10 cellular contexts compared by ENCODE assay signal in the genomic region with DNA sequence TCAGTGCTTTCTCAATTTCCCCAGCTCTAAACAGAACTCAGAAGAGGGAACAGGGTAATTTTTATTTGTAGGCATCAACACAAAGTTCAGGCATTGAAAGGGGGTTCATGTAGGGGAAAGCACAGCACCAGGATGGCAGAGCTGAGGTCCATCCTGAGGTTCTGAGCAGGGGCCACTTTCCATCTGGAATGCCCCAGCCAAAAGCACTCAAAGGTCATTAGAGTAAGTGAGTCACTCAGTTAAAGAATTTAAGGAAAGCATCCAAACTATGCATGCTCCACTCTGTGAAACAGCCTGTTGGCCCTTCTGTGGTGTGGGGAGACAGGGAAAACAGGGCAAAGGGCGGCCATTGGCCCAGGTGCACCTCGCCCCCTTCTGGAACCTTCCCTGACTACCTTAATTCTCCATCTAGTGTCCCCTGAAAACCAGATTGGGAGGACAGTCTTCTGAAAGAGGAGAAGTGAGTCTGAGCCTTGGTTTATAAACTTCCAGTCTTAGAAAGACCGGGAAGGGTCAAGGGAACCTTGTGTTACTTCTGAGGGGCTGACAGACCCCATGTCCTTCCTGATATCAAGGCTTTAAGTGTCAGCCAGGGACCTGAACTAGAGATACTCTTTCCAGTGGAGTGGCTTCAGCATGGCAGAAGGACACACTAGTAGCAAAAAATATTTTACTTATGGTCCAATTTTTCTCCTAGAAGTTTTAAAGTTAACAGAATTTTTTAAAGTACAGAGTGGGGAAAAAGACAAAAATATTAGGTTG.
A peak's percentile ranks its signal among the peaks of the same experiment; 100 is the strongest.
DNase-seq lines count a peak whose midpoint lies in the region; ATAC-seq, FAIRE-seq and TF ChIP-seq lines count a peak whose summit lies in the region.
"Had no signal": no experiment of that assay in that cellular context is flagged by ENCODE, and none has a peak within 500 bp of the region (broad histone marks: within the 10 kb centered on the region; RNA-seq: fewer than 3 reads in every experiment).

No MANE protein-coding gene starts in this region.

- H3K4me3 ChIP-seq in SJCRH30 (no peak overlapping the region), pancreas (no peak overlapping the region)

- no peak overlapping the region for H3K27ac Mint-ChIP-seq in activated CD4-positive, alpha-beta memory T cell treated with anti-CD3 and anti-CD28 coated beads for 36 hours
- no peak overlapping the region for H3K27ac Mint-ChIP-seq in stimulated activated memory B cell treated with anti-CD40 and anti-IgM and Interleukin-4, amounts not matched to agents 10 μg/mL and 1 μg/mL and 100 μg/mL, for 72 hours

- intact Hi-C loops in pancreas (cut with DNase I), result no loop called here
- intact Hi-C loops in activated CD4-positive, alpha-beta memory T cell treated with anti-CD3 and anti-CD28 coated beads for 36 hours (cut with micrococcal nuclease), result no loop called here

- peak; percentile 67 for DNase-seq in ELF-1 (ENCODE audit: low read depth, low spot score)
- DNase-seq in SJCRH30, result peak; percentile 47 to 50
- DNase-seq in foreskin keratinocyte, result peak in 1 of 2 donors; percentile 61
- no peak for DNase-seq in pancreas
- no peak for DNase-seq in activated gamma-delta T cell (lab: John Stamatoyannopoulos, UW)
- DNase-seq in activated CD4-positive, alpha-beta memory T cell treated with anti-CD3 and anti-CD28 coated beads for 36 hours, result no peak
- DNase-seq: erythroblast, GOT3 had no signal

- H3K36me3 ChIP-seq in SJCRH30 (no peaks in the 10 kb centered on the region), pancreas (no peaks in the 10 kb centered on the region)

- no peak for FAIRE-seq in pancreas (lab: Jason Lieb, UNC)

- ATAC-seq in foreskin keratinocyte, result peak; percentile 15
- peak in 3 of 4 donors; percentile 18 to 49 (median 49) for ATAC-seq in pancreas
- no peak for ATAC-seq in esophagus mucosa
- no peak for ATAC-seq in stimulated activated memory B cell treated with anti-CD40 and anti-IgM and Interleukin-4, amounts not matched to agents 10 μg/mL and 1 μg/mL and 100 μg/mL, for 72 hours

- H3K27me3 ChIP-seq in SJCRH30, result no peaks in the 10 kb centered on the region
- H3K27me3 ChIP-seq in foreskin keratinocyte, result no peaks in the 10 kb centered on the region
- no peaks in the 10 kb centered on the region for H3K27me3 ChIP-seq in pancreas

- H3K4me1 ChIP-seq in SJCRH30, result peaks cover 27% of the 10 kb centered on the region
- H3K4me1 ChIP-seq in foreskin keratinocyte, result peaks cover 2% of the 10 kb centered on the region
- peaks cover 9 to 15% (median 13%) of the 10 kb centered on the region in 3 donors for H3K4me1 ChIP-seq in pancreas

- H3K4me3 Mint-ChIP-seq in activated CD4-positive, alpha-beta memory T cell treated with anti-CD3 and anti-CD28 coated beads for 36 hours, result no peak overlapping the region
- H3K4me3 Mint-ChIP-seq in stimulated activated memory B cell treated with anti-CD40 and anti-IgM and Interleukin-4, amounts not matched to agents 10 μg/mL and 1 μg/mL and 100 μg/mL, for 72 hours, result no peak overlapping the region

- H3K4me1 Mint-ChIP-seq in activated CD4-positive, alpha-beta memory T cell treated with anti-CD3 and anti-CD28 coated beads for 36 hours (ENCODE audit: low read depth), result no peaks in the 10 kb centered on the region
- no peaks in the 10 kb centered on the region for H3K4me1 Mint-ChIP-seq in stimulated activated memory B cell treated with anti-CD40 and anti-IgM and Interleukin-4, amounts not matched to agents 10 μg/mL and 1 μg/mL and 100 μg/mL, for 72 hours

- WGBS in pancreas, 2 donors, result 65 to 70% methylated on average over 3 of the region's 3 CpGs

- no peaks in the 10 kb centered on the region for H3K36me3 Mint-ChIP-seq in activated CD4-positive, alpha-beta memory T cell treated with anti-CD3 and anti-CD28 coated beads for 36 hours
- H3K36me3 Mint-ChIP-seq in stimulated activated memory B cell treated with anti-CD40 and anti-IgM and Interleukin-4, amounts not matched to agents 10 μg/mL and 1 μg/mL and 100 μg/mL, for 72 hours, result no peaks in the 10 kb centered on the region

- CTCF ChIA-PET in activated CD4-positive, alpha-beta memory T cell treated with anti-CD3 and anti-CD28 coated beads for 36 hours (lab: Charles Lee), result interaction anchor here (1.5 kb wide), 1 partner anchor 27 kb away, joined by 4 read pairs; no protein-coding TSS in a partner anchor

- POLR2A ChIA-PET in activated CD4-positive, alpha-beta memory T cell treated with anti-CD3 and anti-CD28 coated beads for 36 hours (lab: Charles Lee), result no interaction called here

- H3K9me3 ChIP-seq in SJCRH30 (replicated peaks) (no peaks in the 10 kb centered on the region), pancreas (no peaks in the 10 kb centered on the region)

- H3K27ac ChIP-seq in SJCRH30 (peak overlapping the region; percentile 45), foreskin keratinocyte (no peak overlapping the region), pancreas (peak overlapping the region in 2 of 4 donors; percentile 15 to 47)

- no peak for TF ChIP-seq CTCF in foreskin keratinocyte (conservative IDR thresholded peaks at IDR 0.05)
- TF ChIP-seq CTCF in pancreas (IDR thresholded peaks at IDR 0.05), result no peak

- H3K27me3 Mint-ChIP-seq in activated CD4-positive, alpha-beta memory T cell treated with anti-CD3 and anti-CD28 coated beads for 36 hours, result no peaks in the 10 kb centered on the region
- H3K27me3 Mint-ChIP-seq in stimulated activated memory B cell treated with anti-CD40 and anti-IgM and Interleukin-4, amounts not matched to agents 10 μg/mL and 1 μg/mL and 100 μg/mL, for 72 hours, result peaks cover 21% of the 10 kb centered on the region

- no peaks in the 10 kb centered on the region for H3K9me3 Mint-ChIP-seq in activated CD4-positive, alpha-beta memory T cell treated with anti-CD3 and anti-CD28 coated beads for 36 hours
- no peaks in the 10 kb centered on the region for H3K9me3 Mint-ChIP-seq in stimulated activated memory B cell treated with anti-CD40 and anti-IgM and Interleukin-4, amounts not matched to agents 10 μg/mL and 1 μg/mL and 100 μg/mL, for 72 hours

Comparison
In these comparisons a context has a peak if more than half of its experiments do, and no peak if none do; other contexts are left out.
1. DNase-seq: peak in ELF-1 (single experiment) and SJCRH30 (2 of 2); none in pancreas (0 of 6), activated gamma-delta T cell (single experiment) and activated CD4-positive, alpha-beta memory T cell treated with anti-CD3 and anti-CD28 coated beads for 36 hours (single experiment).
2. ATAC-seq: peak in foreskin keratinocyte (single experiment) and pancreas (3 of 4); none in esophagus mucosa (single experiment) and stimulated activated memory B cell treated with anti-CD40 and anti-IgM and Interleukin-4, amounts not matched to agents 10 μg/mL and 1 μg/mL and 100 μg/mL, for 72 hours (single experiment).